28 cellular contexts compared by ENCODE assay signal in genomic region chrX:87045352-87045751, GRCh38.
"Had no signal": no experiment of that assay in that cellular context is flagged by ENCODE, and none has a peak within 500 bp of the region (broad histone marks: within the 10 kb centered on the region; RNA-seq: fewer than 3 reads in every experiment).

No MANE protein-coding gene starts in this region.

- H3K27me3 Mint-ChIP-seq: activated CD4-positive, alpha-beta T cell treated with anti-CD3 and anti-CD28 coated beads, Interleukin-2, amount 10 ng/mL, durations not matched to agents 7 days and 5 days; activated CD8-positive, alpha-beta T cell treated with anti-CD3 and anti-CD28 coated beads for 36 hours; activated naive CD8-positive, alpha-beta T cell; activated T-helper 17 cell treated with anti-CD3 and anti-CD28 coated beads, Interleukin-2, amount 50 U/mL, for 72 hours; central memory CD8-positive, alpha-beta T cell; dendritic cell treated with granulocyte-macrophage colony-stimulating factor and Interleukin-4, amounts not matched to agents 40 ng/mL and 50 ng/mL, for 4 days; effector memory CD8-positive, alpha-beta T cell had no signal

- H3K4me3 Mint-ChIP-seq: activated CD4-positive, alpha-beta T cell treated with anti-CD3 and anti-CD28 coated beads, Interleukin-2, amount 10 ng/mL, durations not matched to agents 7 days and 5 days; activated CD8-positive, alpha-beta T cell treated with anti-CD3 and anti-CD28 coated beads for 36 hours; activated naive CD8-positive, alpha-beta T cell; activated T-cell treated with anti-CD3 and anti-CD28 coated beads, Interleukin-2, amount 50 U/mL, for 4 hours; activated T-helper 17 cell treated with anti-CD3 and anti-CD28 coated beads, Interleukin-2, amount 50 U/mL, for 72 hours; central memory CD8-positive, alpha-beta T cell; dendritic cell treated with granulocyte-macrophage colony-stimulating factor and Interleukin-4, amounts not matched to agents 40 ng/mL and 50 ng/mL, for 4 days; effector memory CD8-positive, alpha-beta T cell had no signal

- H3K4me1 ChIP-seq: esophagus muscularis mucosa, foreskin keratinocyte, gastrocnemius medialis, heart left ventricle had no signal

- H3K27ac Mint-ChIP-seq: activated CD4-positive, alpha-beta T cell treated with anti-CD3 and anti-CD28 coated beads, Interleukin-2, amount 10 ng/mL, durations not matched to agents 7 days and 5 days; activated CD8-positive, alpha-beta T cell treated with anti-CD3 and anti-CD28 coated beads for 36 hours; activated naive CD8-positive, alpha-beta T cell; activated T-helper 17 cell treated with anti-CD3 and anti-CD28 coated beads, Interleukin-2, amount 50 U/mL, for 72 hours; dendritic cell treated with granulocyte-macrophage colony-stimulating factor and Interleukin-4, amounts not matched to agents 40 ng/mL and 50 ng/mL, for 4 days; effector memory CD8-positive, alpha-beta T cell had no signal

- H3K36me3 Mint-ChIP-seq: activated naive CD8-positive, alpha-beta T cell had no signal

- H3K27ac ChIP-seq: brain microvascular endothelial cell, coronary artery, dorsolateral prefrontal cortex, esophagus muscularis mucosa, foreskin keratinocyte, gastrocnemius medialis, heart left ventricle had no signal

- H3K9me3 ChIP-seq: esophagus muscularis mucosa, gastrocnemius medialis, heart left ventricle had no signal

- H3K27me3 ChIP-seq: brain microvascular endothelial cell, esophagus muscularis mucosa, foreskin keratinocyte, gastrocnemius medialis, heart left ventricle had no signal

- DNase-seq: activated CD4-positive, alpha-beta T cell treated with anti-CD3 and anti-CD28 coated beads for 1 hour; activated CD4-positive, alpha-beta T cell treated with anti-CD3 and anti-CD28 coated beads for 4 hours; activated CD4-positive, alpha-beta T cell treated with anti-CD3 and anti-CD28 coated beads, Interleukin-2, amount 10 ng/mL, durations not matched to agents 7 days and 5 days; activated CD4-positive, alpha-beta T cell treated with anti-CD3 and anti-CD28 coated beads, Interleukin-2, amount 50 U/mL, for 4 hours; activated CD8-positive, alpha-beta memory T cell treated with anti-CD3 and anti-CD28 coated beads for 24 hours; activated CD8-positive, alpha-beta T cell treated with anti-CD3 and anti-CD28 coated beads for 36 hours; activated effector memory CD4-positive, alpha-beta T cell treated with Interleukin-2 at 50 U/mL for 16 hours; activated gamma-delta T cell treated with Interleukin-2 at 50 U/mL for 16 hours; activated naive CD4-positive, alpha-beta T cell treated with anti-CD3 and anti-CD28 coated beads, Interleukin-2, amount 50 U/mL, for 16 hours; activated naive CD4-positive, alpha-beta T cell treated with Interleukin-2 at 50 U/mL for 16 hours; activated T-cell treated with anti-CD3 and anti-CD28 coated beads, Interleukin-2, amount 50 U/mL, for 4 hours; amniotic stem cell; anterior cingulate cortex; brain microvascular endothelial cell; dorsolateral prefrontal cortex; effector memory CD8-positive, alpha-beta T cell; erythroblast; foreskin keratinocyte; gastrocnemius medialis; glutamatergic neuron; T-helper 2 cell had no signal

- H3K4me1 Mint-ChIP-seq: activated CD4-positive, alpha-beta T cell treated with anti-CD3 and anti-CD28 coated beads, Interleukin-2, amount 10 ng/mL, durations not matched to agents 7 days and 5 days; activated T-helper 17 cell treated with anti-CD3 and anti-CD28 coated beads, Interleukin-2, amount 50 U/mL, for 72 hours; central memory CD8-positive, alpha-beta T cell had no signal

- H3K4me3 ChIP-seq: coronary artery, dorsolateral prefrontal cortex, esophagus muscularis mucosa, gastrocnemius medialis, heart left ventricle had no signal

- ATAC-seq: activated CD8-positive, alpha-beta T cell treated with anti-CD3 and anti-CD28 coated beads for 36 hours; activated T-cell treated with anti-CD3 and anti-CD28 coated beads, Interleukin-2, amount 50 U/mL, for 4 hours; activated T-helper 17 cell treated with anti-CD3 and anti-CD28 coated beads, Interleukin-2, amount 50 U/mL, for 72 hours; effector memory CD8-positive, alpha-beta T cell; foreskin keratinocyte; gastrocnemius medialis; heart left ventricle had no signal

- H3K36me3 ChIP-seq: brain microvascular endothelial cell, esophagus muscularis mucosa, gastrocnemius medialis, heart left ventricle had no signal
